ENCODE assay signal across 20 cellular contexts in the genomic region with DNA sequence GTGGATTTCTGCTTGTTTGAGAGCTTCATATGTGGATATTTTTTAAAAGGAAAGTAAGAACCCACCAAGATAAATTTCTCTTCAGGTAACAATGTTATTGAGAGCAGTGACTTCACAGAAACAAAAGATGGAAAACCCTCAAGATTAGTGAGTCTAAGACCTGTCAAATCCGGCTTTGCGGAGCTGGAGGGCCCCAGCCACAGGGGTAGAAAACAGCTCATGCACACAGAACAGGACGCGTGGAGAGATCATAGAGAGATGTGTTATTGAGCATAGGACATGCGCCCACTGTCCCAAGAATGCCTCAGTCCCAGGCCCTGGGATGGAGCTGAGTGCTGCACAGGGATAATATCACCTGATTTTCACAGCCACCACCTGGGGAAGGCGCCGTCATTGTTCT. TPM values are rescaled to one million over a fixed set of nuclear protein-coding genes. Genes with fewer than 3 reads are reported as not detected.
DNase-seq lines count a peak whose midpoint lies in the region; ATAC-seq and TF ChIP-seq lines count a peak whose summit lies in the region.
"Had no signal": no experiment of that assay in that cellular context is flagged by ENCODE, and none has a peak within 500 bp of the region (broad histone marks: within the 10 kb centered on the region; RNA-seq: fewer than 3 reads in every experiment).

No MANE protein-coding gene starts in this region.

- ATAC-seq in activated naive CD4-positive, alpha-beta T cell treated with anti-CD3 and anti-CD28 coated beads, Interleukin-2, amount 50 U/mL, for 72 hours = peak; percentile 41 to 62
- no peak for ATAC-seq in naive thymus-derived CD4-positive, alpha-beta T cell
- no peak for ATAC-seq in HG03521 (IDR thresholded peaks at IDR 0.05; ENCODE audit: unreplicated experiment)

- H3K4me3 ChIP-seq in Loucy (ENCODE audit: low read length, poor library complexity, severe bottlenecking) (no peak overlapping the region), ovary (no peak overlapping the region), adrenal gland (no peak overlapping the region)
- H3K4me3 ChIP-seq in naive thymus-derived CD4-positive, alpha-beta T cell (ENCODE audit: low read length) = no peak overlapping the region
- H3K4me3 ChIP-seq: HAP-1 had no signal

- H3K27ac ChIP-seq in naive thymus-derived CD4-positive, alpha-beta T cell (ENCODE audit: low read depth, low read length) = peak overlapping the region; percentile 19
- H3K27ac ChIP-seq in ovary (no peak overlapping the region), adrenal gland (no peak overlapping the region)

- WGBS in ovary, 3 donors = 74 to 77% (median 75%) methylated on average over 7 of the region's 7 CpGs
- 72 to 82% (median 76%) methylated on average over 7 of the region's 7 CpGs for WGBS in adrenal gland, 4 donors

- H3K9me3 ChIP-seq in Loucy (ENCODE audit: insufficient read depth, low read depth, low read length) = no peaks in the 10 kb centered on the region
- no peaks in the 10 kb centered on the region for H3K9me3 ChIP-seq in naive thymus-derived CD4-positive, alpha-beta T cell (ENCODE audit: control insufficient read depth in 2 of 3, low read length in 3 of 3)
- no peaks in the 10 kb centered on the region for H3K9me3 ChIP-seq in ovary
- no peaks in the 10 kb centered on the region for H3K9me3 ChIP-seq in adrenal gland (replicated peaks in 1 of 3)
- H3K9me3 ChIP-seq: HAP-1 had no signal

- H3K79me2 ChIP-seq in Loucy (ENCODE audit: insufficient read depth, low read length) = no peaks in the 10 kb centered on the region

- H3K27me3 ChIP-seq in Loucy (ENCODE audit: insufficient read depth, low read length, poor library complexity, severe bottlenecking) (no peaks in the 10 kb centered on the region), ovary (no peaks in the 10 kb centered on the region), adrenal gland (no peaks in the 10 kb centered on the region)
- no peaks in the 10 kb centered on the region for H3K27me3 ChIP-seq in naive thymus-derived CD4-positive, alpha-beta T cell (ENCODE audit: control insufficient read depth in 2 of 2, insufficient read depth in 2 of 2, low read length in 2 of 2)

- POLR2A ChIA-PET in naive thymus-derived CD4-positive, alpha-beta T cell (lab: Charles Lee) = interaction anchor here (0.5 to 2.3 kb wide), 5 partner anchors 9 to 28 kb away, joined by 3 to 13 read pairs (median 6); no protein-coding TSS in a partner anchor

- H3K9ac ChIP-seq in Loucy (ENCODE audit: low read depth, low read length, poor library complexity, severe bottlenecking) = no peak overlapping the region

- DNase-seq in activated naive CD4-positive, alpha-beta T cell treated with anti-CD3 and anti-CD28 coated beads, Interleukin-2, amount 50 U/mL, for 72 hours (ENCODE audit: low spot score in 2 of 2) = no peak
- no peak for DNase-seq in activated naive CD4-positive, alpha-beta T cell treated with anti-CD3 and anti-CD28 coated beads, Interleukin-2, amount 10 ng/mL, durations not matched to agents 7 days and 5 days
- peak in 1 of 9 donors; percentile 33 for DNase-seq in naive thymus-derived CD4-positive, alpha-beta T cell
- DNase-seq in ovary (no peak), adrenal gland (no peak)
- DNase-seq: GF-D8, IMR-90, Karpas-422, MM.1S, NCI-H1105, NCI-H1694, NCI-H69, OCI-M1, RPMI8226, SIG-M5 had no signal

- H3K27ac Mint-ChIP-seq in activated naive CD4-positive, alpha-beta T cell treated with anti-CD3 and anti-CD28 coated beads, Interleukin-2, amount 50 U/mL, for 72 hours = peak overlapping the region in 1 of 2 donors; percentile 11
- H3K27ac Mint-ChIP-seq in activated naive CD4-positive, alpha-beta T cell treated with anti-CD3 and anti-CD28 coated beads, Interleukin-2, amount 10 ng/mL, durations not matched to agents 7 days and 5 days = no peak overlapping the region
- peak overlapping the region in 8 of 9 donors; percentile 28 to 91 (median 81) for H3K27ac Mint-ChIP-seq in naive thymus-derived CD4-positive, alpha-beta T cell

- intact Hi-C loops in naive thymus-derived CD4-positive, alpha-beta T cell (cut with micrococcal nuclease) = loop anchor here in 1 of 2 donors (2.0 kb wide), 3 partner anchors 13 to 63 kb away; no protein-coding TSS in a partner anchor
- intact Hi-C loops in ovary (cut with DNase I) (no loop called here), adrenal gland (cut with DNase I) (no loop called here)

- H3K27me3 Mint-ChIP-seq in activated naive CD4-positive, alpha-beta T cell treated with anti-CD3 and anti-CD28 coated beads, Interleukin-2, amount 10 ng/mL, durations not matched to agents 7 days and 5 days = peaks cover 4% of the 10 kb centered on the region
- H3K27me3 Mint-ChIP-seq in naive thymus-derived CD4-positive, alpha-beta T cell = no peaks in the 10 kb centered on the region

- no peak for TF ChIP-seq EP300 in ovary (IDR thresholded peaks at IDR 0.05)

- H3K4me2 ChIP-seq in Loucy (ENCODE audit: low read depth, low read length, poor library complexity, severe bottlenecking) = peak overlapping the region; percentile 28

- no peaks in the 10 kb centered on the region for H3K36me3 Mint-ChIP-seq in activated naive CD4-positive, alpha-beta T cell treated with anti-CD3 and anti-CD28 coated beads, Interleukin-2, amount 50 U/mL, for 72 hours
- no peaks in the 10 kb centered on the region for H3K36me3 Mint-ChIP-seq in activated naive CD4-positive, alpha-beta T cell treated with anti-CD3 and anti-CD28 coated beads, Interleukin-2, amount 10 ng/mL, durations not matched to agents 7 days and 5 days
- no peaks in the 10 kb centered on the region for H3K36me3 Mint-ChIP-seq in naive thymus-derived CD4-positive, alpha-beta T cell

- 0 out of 2 replicates have a peak overlapping the region, but pooled peaks have one; percentile 13 for H2AFZ ChIP-seq in Loucy (ENCODE audit: low read length)

- H3F3A ChIP-seq in Loucy (ENCODE audit: low read depth) = no peaks in the 10 kb centered on the region

- CTCF ChIA-PET in activated naive CD4-positive, alpha-beta T cell treated with anti-CD3 and anti-CD28 coated beads, Interleukin-2, amount 10 ng/mL, durations not matched to agents 7 days and 5 days (lab: Charles Lee) = interaction anchor here (1.0 to 1.7 kb wide), 4 partner anchors 17 to 37 kb away, joined by 3 to 10 read pairs (median 4); partner anchors contain the start of gene EDAR
- CTCF ChIA-PET in naive thymus-derived CD4-positive, alpha-beta T cell (lab: Charles Lee) = interaction anchor here (1.0 to 2.5 kb wide), 3 partner anchors 10 to 40 kb away, joined by 3 to 9 read pairs (median 7); no protein-coding TSS in a partner anchor

- no peak overlapping the region for H3K4me3 Mint-ChIP-seq in activated naive CD4-positive, alpha-beta T cell treated with anti-CD3 and anti-CD28 coated beads, Interleukin-2, amount 10 ng/mL, durations not matched to agents 7 days and 5 days
- peak overlapping the region in 9 of 10 donors; percentile 10 to 81 (median 51) for H3K4me3 Mint-ChIP-seq in naive thymus-derived CD4-positive, alpha-beta T cell

- no peaks in the 10 kb centered on the region for H3K9me3 Mint-ChIP-seq in activated naive CD4-positive, alpha-beta T cell treated with anti-CD3 and anti-CD28 coated beads, Interleukin-2, amount 50 U/mL, for 72 hours
- no peaks in the 10 kb centered on the region for H3K9me3 Mint-ChIP-seq in activated naive CD4-positive, alpha-beta T cell treated with anti-CD3 and anti-CD28 coated beads, Interleukin-2, amount 10 ng/mL, durations not matched to agents 7 days and 5 days
- H3K9me3 Mint-ChIP-seq in naive thymus-derived CD4-positive, alpha-beta T cell = no peaks in the 10 kb centered on the region

- H3K4me1 ChIP-seq in Loucy (ENCODE audit: insufficient read depth, low read length, poor library complexity, severe bottlenecking) = peaks cover 47% of the 10 kb centered on the region
- H3K4me1 ChIP-seq in naive thymus-derived CD4-positive, alpha-beta T cell (ENCODE audit: control insufficient read depth in 2 of 2, insufficient read depth in 2 of 2, low read length in 2 of 2) = peaks cover 21 to 80% of the 10 kb centered on the region in 2 donors
- no peaks in the 10 kb centered on the region for H3K4me1 ChIP-seq in ovary (ENCODE audit: insufficient read depth)
- H3K4me1 ChIP-seq in adrenal gland (replicated peaks in 1 of 2) = no peaks in the 10 kb centered on the region
- H3K4me1 ChIP-seq: HAP-1 had no signal

- TF ChIP-seq POLR2A in ovary (IDR thresholded peaks at IDR 0.05) = no peak
- TF ChIP-seq POLR2A in adrenal gland (IDR thresholded peaks at IDR 0.05) = no peak

- H4K20me1 ChIP-seq in Loucy (ENCODE audit: insufficient read depth, low read length, poor library complexity, severe bottlenecking) = no peaks in the 10 kb centered on the region

- H3K4me1 Mint-ChIP-seq in activated naive CD4-positive, alpha-beta T cell treated with anti-CD3 and anti-CD28 coated beads, Interleukin-2, amount 10 ng/mL, durations not matched to agents 7 days and 5 days = peaks cover 78% of the 10 kb centered on the region
- H3K4me1 Mint-ChIP-seq in naive thymus-derived CD4-positive, alpha-beta T cell = peaks cover 21 to 100% (median 98%) of the 10 kb centered on the region in 7 donors

- H3K36me3 ChIP-seq in Loucy (ENCODE audit: insufficient read depth, low read length) = no peaks in the 10 kb centered on the region
- H3K36me3 ChIP-seq in naive thymus-derived CD4-positive, alpha-beta T cell (ENCODE audit: control insufficient read depth in 2 of 3, insufficient read depth in 3 of 3, low read length in 3 of 3) = no peaks in the 10 kb centered on the region
- H3K36me3 ChIP-seq in ovary = no peaks in the 10 kb centered on the region
- H3K36me3 ChIP-seq in adrenal gland (replicated peaks in 1 of 2) = no peaks in the 10 kb centered on the region
- H3K36me3 ChIP-seq: HAP-1 had no signal

- no peaks in the 10 kb centered on the region for H3K9me2 ChIP-seq in Loucy (replicated peaks; ENCODE audit: low read depth, low read length)

- TF ChIP-seq CTCF in Loucy (conservative IDR thresholded peaks at IDR 0.05; ENCODE audit: low read length) (no peak), ovary (IDR thresholded peaks at IDR 0.05) (no peak), adrenal gland (IDR thresholded peaks at IDR 0.05) (no peak)

RNA-seq across cellular contexts. Expression of gene EDAR, which starts 21.3 kb away (rescaled TPM):
- under 1 TPM; 0.43 to 0.46 TPM for total RNA-seq in activated naive CD4-positive, alpha-beta T cell treated with anti-CD3 and anti-CD28 coated beads, Interleukin-2, amount 50 U/mL, for 72 hours
- 10 to 100 TPM in 4 of 5 experiments, under 1 TPM in 1; 0.17 to 26.8 (median 21.6) TPM for total RNA-seq in naive thymus-derived CD4-positive, alpha-beta T cell
- 10 to 100 TPM; 11.9 to 24.3 TPM for polyA plus RNA-seq in naive thymus-derived CD4-positive, alpha-beta T cell
- under 1 TPM in 2 of 7 donors, not detected in 5; 0.11 to 0.13 TPM for total RNA-seq in ovary
- polyA plus RNA-seq in ovary = under 1 TPM in 1 of 2 donors, not detected in 1; 0.11 TPM
- not detected for total RNA-seq in adrenal gland
- polyA plus RNA-seq in adrenal gland = not detected
- total RNA-seq: Daoy, HT1080, IMR-90 had no signal
- polyA plus RNA-seq: IMR-90 had no signal

Comparison
In these comparisons a context has a peak if more than half of its experiments do, and no peak if none do; other contexts are left out.
1. ATAC-seq: peak in activated naive CD4-positive, alpha-beta T cell treated with anti-CD3 and anti-CD28 coated beads, Interleukin-2, amount 50 U/mL, for 72 hours (2 of 2); none in naive thymus-derived CD4-positive, alpha-beta T cell (single experiment) and HG03521 (single experiment).